1 cellular context compared by ENCODE assay signal in the genomic region with DNA sequence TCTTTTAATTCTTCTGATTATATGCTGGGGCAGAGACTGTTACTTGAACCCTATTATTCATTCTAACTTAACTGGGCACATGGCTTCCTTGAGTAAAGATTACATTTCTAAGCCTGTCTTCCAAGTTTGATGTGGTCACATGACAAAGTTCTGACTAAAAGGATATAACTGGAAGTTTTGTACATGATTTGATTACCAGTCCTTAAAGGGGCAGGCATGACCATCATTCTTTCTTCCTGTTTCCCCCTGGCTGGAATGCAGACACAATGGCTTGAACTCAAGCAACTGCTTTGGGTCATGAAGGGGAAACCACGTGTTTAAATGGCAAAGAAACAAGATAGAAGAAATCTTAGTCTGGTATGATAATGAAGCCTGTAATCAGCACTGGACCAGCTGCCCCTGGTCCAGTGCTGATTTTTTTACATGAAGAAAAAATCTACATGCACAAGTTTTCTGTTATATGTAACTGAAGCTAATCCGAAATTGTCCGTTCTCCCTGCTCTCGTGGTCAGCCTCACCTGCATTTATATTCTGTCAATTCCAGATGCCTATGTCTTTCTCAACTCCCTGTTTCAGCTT.
TF ChIP-seq lines count a peak whose summit lies in the region.

No MANE protein-coding gene starts in this region.

TF ChIP-seq in endothelial cell of umbilical vein, 7 proteins besides CTCF, POLR2A, EP300 and RAD21:
- TF ChIP-seq MAX (IDR thresholded peaks at IDR 0.05; ENCODE audit: insufficient read depth, insufficient read length) (no peak), MYC (IDR thresholded peaks at IDR 0.05; ENCODE audit: low read depth, low read length) (no peak), FOS (IDR thresholded peaks at IDR 0.05; ENCODE audit: borderline replicate concordance, insufficient read depth, low read length) (no peak), GATA2 (IDR thresholded peaks at IDR 0.05; ENCODE audit: insufficient read depth, insufficient read length, low read depth, low read length) (no peak), POLR2AphosphoS5 (IDR thresholded peaks at IDR 0.05; ENCODE audit: insufficient read depth, low read depth, low read length) (no peak), EZH2 (IDR thresholded peaks at IDR 0.05; ENCODE audit: borderline replicate concordance, low read depth, low read length, severe bottlenecking) (no peak), JUN (IDR thresholded peaks at IDR 0.05; ENCODE audit: borderline replicate concordance, insufficient read depth, insufficient read length, low read depth) (no peak)
